Comparison of ENCODE assay signal across 9 cellular contexts in genomic region chr10:113326160-113327111, GRCh38.
DNase-seq lines count a peak whose midpoint lies in the region; ATAC-seq and TF ChIP-seq lines count a peak whose summit lies in the region.
"Had no signal": no experiment of that assay in that cellular context is flagged by ENCODE, and none has a peak within 500 bp of the region (broad histone marks: within the 10 kb centered on the region; RNA-seq: fewer than 3 reads in every experiment).

No MANE protein-coding gene starts in this region.

- TF ChIP-seq CTCF in WTC11 (IDR thresholded peaks at IDR 0.05), result no peak

- no peaks in the 10 kb centered on the region for H3K36me3 Mint-ChIP-seq in WTC11

- ATAC-seq in GM19467 (IDR thresholded peaks at IDR 0.05; ENCODE audit: unreplicated experiment) (peak; percentile 71), HG03469 (IDR thresholded peaks at IDR 0.05; ENCODE audit: unreplicated experiment) (peak; percentile 96), WTC11 (peak; percentile 81), left cardiac atrium (peak; percentile 72 to 81)

- H3K27ac Mint-ChIP-seq in WTC11, result no peak overlapping the region

- H3K27me3 Mint-ChIP-seq in WTC11 (ENCODE audit: low read depth), result no peaks in the 10 kb centered on the region

- CTCF ChIA-PET in WTC11 (lab: Charles Lee), result interaction anchor here (1.0 to 1.9 kb wide), 4 partner anchors 25 to 237 kb away, joined by 3 to 4 read pairs (median 4); no protein-coding TSS in a partner anchor

- no peak overlapping the region for H3K4me3 Mint-ChIP-seq in WTC11

- H3K4me1 Mint-ChIP-seq in WTC11, result peaks cover 14% of the 10 kb centered on the region

- POLR2A ChIA-PET in WTC11 (lab: Charles Lee), result no interaction called here

- peaks cover 8% of the 10 kb centered on the region; the same call in 1 of the 2 replicates for H3K9me3 Mint-ChIP-seq in WTC11

- DNase-seq in DMS53 treated with DMSO at 0.1 percent for 48 hours (lab: John Stamatoyannopoulos, UW; ENCODE audit: unreplicated experiment) (peak; percentile 87), WTC11 (ENCODE audit: low spot score) (peak; percentile 17), left cardiac atrium (peak; percentile 70), COLO668 (lab: John Stamatoyannopoulos, UW; ENCODE audit: unreplicated experiment) (no peak)
- peak; percentile 20 for DNase-seq in stimulated activated CD4-positive, alpha-beta T cell treated with anti-CD3 and anti-CD28 coated beads, Interleukin-4, amount 100 ng/mL, for 1 hour
- DNase-seq in effector CD4-positive, alpha-beta T cell, result no peak
- DNase-seq: right lobe of liver had no signal

- intact Hi-C loops in left cardiac atrium (cut with DNase I), result no loop called here

TF ChIP-seq in WTC11, 78 proteins besides CTCF, POLR2A, EP300 and RAD21:
- TF ChIP-seq OVOL2 (CRISPR knock-in tag; IDR thresholded peaks at IDR 0.05; ENCODE audit: borderline replicate concordance) (no peak), AFF4 (CRISPR knock-in tag; IDR thresholded peaks at IDR 0.05; ENCODE audit: borderline replicate concordance) (no peak), MXD4 (CRISPR knock-in tag; IDR thresholded peaks at IDR 0.05; ENCODE audit: borderline replicate concordance) (no peak), CREB1 (CRISPR knock-in tag; IDR thresholded peaks at IDR 0.05) (no peak), ZSCAN18 (CRISPR knock-in tag; IDR thresholded peaks at IDR 0.05) (no peak), ATF3 (CRISPR knock-in tag; conservative IDR thresholded peaks at IDR 0.05) (no peak), TEAD4 (CRISPR knock-in tag; IDR thresholded peaks at IDR 0.05) (no peak), HMGA2 (CRISPR knock-in tag; IDR thresholded peaks at IDR 0.05) (no peak), CREM (CRISPR knock-in tag; IDR thresholded peaks at IDR 0.05) (no peak), EMX1 (CRISPR knock-in tag; IDR thresholded peaks at IDR 0.05) (no peak), ZNF232 (CRISPR knock-in tag; IDR thresholded peaks at IDR 0.05) (no peak), MAX (CRISPR knock-in tag; IDR thresholded peaks at IDR 0.05) (no peak), ZNF425 (CRISPR knock-in tag; conservative IDR thresholded peaks at IDR 0.05) (no peak), ZNF512 (CRISPR knock-in tag; IDR thresholded peaks at IDR 0.05; ENCODE audit: borderline replicate concordance) (no peak), FOXK1 (CRISPR knock-in tag; IDR thresholded peaks at IDR 0.05) (no peak), ZBTB21 (CRISPR knock-in tag; IDR thresholded peaks at IDR 0.05; ENCODE audit: borderline replicate concordance) (no peak), ETV6 (CRISPR knock-in tag; IDR thresholded peaks at IDR 0.05) (no peak)

Comparison
In these comparisons a context has a peak if more than half of its experiments do, and no peak if none do; other contexts are left out.
1. DNase-seq: peak in DMS53 treated with DMSO at 0.1 percent for 48 hours (single experiment), WTC11 (single experiment), left cardiac atrium (single experiment) and stimulated activated CD4-positive, alpha-beta T cell treated with anti-CD3 and anti-CD28 coated beads, Interleukin-4, amount 100 ng/mL, for 1 hour (single experiment); none in COLO668 (single experiment) and effector CD4-positive, alpha-beta T cell (single experiment).
2. Peak in every context shown above with its lines, with median percentiles within 50 percentile points of each other: ATAC-seq.